ENCODE assay signal across 21 cellular contexts in genomic region chr16:49277386-49277742, GRCh38. TPM values are rescaled to one million over a fixed set of nuclear protein-coding genes. Genes with fewer than 3 reads are reported as not detected.
DNase-seq lines count a peak whose midpoint lies in the region; ATAC-seq, FAIRE-seq and TF ChIP-seq lines count a peak whose summit lies in the region.
"Had no signal": no experiment of that assay in that cellular context is flagged by ENCODE, and none has a peak within 500 bp of the region (broad histone marks: within the 10 kb centered on the region; RNA-seq: fewer than 3 reads in every experiment).

No MANE protein-coding gene starts in this region.

- H3K4me3 ChIP-seq in heart right ventricle (peak overlapping the region in 7 of 10 donors; percentile 2 to 29 (median 22)), H1 (ENCODE audit: extremely low read depth in 1 of 4, insufficient read depth in 2 of 4, low read depth in 3 of 4, low read length in 4 of 4) (peak overlapping the region in 2 of 4 experiments; percentile 23 to 71; a peak in 4 of 8 replicates), lower lobe of right lung (peak overlapping the region; percentile 21)
- H3K4me3 ChIP-seq: BLaER1 had no signal

- H3K56ac ChIP-seq in H1 (replicated peaks; ENCODE audit: insufficient read length, low read depth, low read length): no peak overlapping the region

- no peak overlapping the region for H4K8ac ChIP-seq in H1 (ENCODE audit: extremely low read depth, insufficient read depth, low read length)

- peaks cover 54 to 94% (median 93%) of the 10 kb centered on the region in 7 donors for H3K27me3 ChIP-seq in heart right ventricle
- peaks cover 82 to 92% (median 89%) of the 10 kb centered on the region in 4 experiments for H3K27me3 ChIP-seq in H1 (replicated peaks in 1 of 4; ENCODE audit: control insufficient read depth in 3 of 4, extremely low read depth in 1 of 4, insufficient read depth in 3 of 4, low read length in 3 of 4)
- peaks cover 93% of the 10 kb centered on the region for H3K27me3 ChIP-seq in lower lobe of right lung (ENCODE audit: low read depth)

- no peak overlapping the region for H2BK15ac ChIP-seq in H1 (ENCODE audit: low read length)

- CTCF ChIA-PET in H1 (lab: Charles Lee; ENCODE audit: partially characterized antibody): interaction anchor here (1.2 to 6.9 kb wide), 2 partner anchors 10 to 71 kb away, joined by 3 to 28 read pairs; no protein-coding TSS in a partner anchor

- no peak for ATAC-seq in heart right ventricle
- ATAC-seq in lower lobe of right lung: no peak
- no peak for ATAC-seq in HG03135 (IDR thresholded peaks at IDR 0.05; ENCODE audit: unreplicated experiment)
- no peak for ATAC-seq in HG03196 (IDR thresholded peaks at IDR 0.05; ENCODE audit: unreplicated experiment)
- ATAC-seq: Right ventricle myocardium inferior, SK-N-SH treated with all-trans-retinoic acid at 6 μM for 48 hours had no signal

- H3K23ac ChIP-seq in H1 (ENCODE audit: insufficient read length): no peak overlapping the region

- FAIRE-seq in H1 (lab: Jason Lieb, UNC): no peak
- FAIRE-seq: HTR-8/SVneo had no signal

- no peak for TF ChIP-seq CTCF in heart right ventricle (IDR thresholded peaks at IDR 0.05)
- no peak for TF ChIP-seq CTCF in H1 (IDR thresholded peaks at IDR 0.05; ENCODE audit: control extremely low read depth in 1 of 3, insufficient read depth in 1 of 3, low read depth in 1 of 3, low read length in 3 of 3)
- no peak for TF ChIP-seq CTCF in lower lobe of right lung (IDR thresholded peaks at IDR 0.05)

- no peak overlapping the region for H2BK12ac ChIP-seq in H1 (ENCODE audit: low read depth, low read length)

- no peak overlapping the region for H3K27ac ChIP-seq in heart right ventricle
- H3K27ac ChIP-seq in H1 (ENCODE audit: low read depth, low read length): no peak overlapping the region
- H3K27ac ChIP-seq in lower lobe of right lung: no peak overlapping the region
- H3K27ac ChIP-seq: 22Rv1, BLaER1 had no signal

- no peak overlapping the region for H4K91ac ChIP-seq in H1 (replicated peaks; ENCODE audit: insufficient read length, low read length)

- no peak overlapping the region for H3K18ac ChIP-seq in H1 (ENCODE audit: extremely low read depth, low read length)

- H3K23me2 ChIP-seq in H1 (ENCODE audit: low read depth, low read length): peaks cover 17% of the 10 kb centered on the region; the same call in 1 of the 2 replicates

- H2BK5ac ChIP-seq in H1 (ENCODE audit: low read depth, low read length): no peak overlapping the region

- H3K79me2 ChIP-seq in H1 (ENCODE audit: control insufficient read depth in 1 of 2, insufficient read depth in 2 of 2, low read length in 2 of 2): no peaks in the 10 kb centered on the region

- no peak for TF ChIP-seq POLR2A in H1 (IDR thresholded peaks at IDR 0.05; ENCODE audit: control extremely low read depth in 1 of 2, low read depth in 2 of 2, low read length in 2 of 2)

- no peak for TF ChIP-seq RAD21 in H1 (IDR thresholded peaks at IDR 0.05 in 1 of 2, conservative IDR thresholded peaks at IDR 0.05 in 1 of 2; ENCODE audit: low read depth in 2 of 2, low read length in 2 of 2)

- H4K5ac ChIP-seq in H1 (ENCODE audit: insufficient read length, low read depth, low read length): no peak overlapping the region

- no peak overlapping the region for H2BK120ac ChIP-seq in H1 (replicated peaks; ENCODE audit: low read depth, low read length)

- H3K4me1 ChIP-seq in heart right ventricle (peaks cover 3 to 48% (median 25%) of the 10 kb centered on the region in 9 donors), H1 (replicated peaks in 1 of 4; ENCODE audit: control insufficient read depth in 3 of 4, insufficient read depth in 4 of 4, low read length in 3 of 4) (peaks cover 2 to 31% (median 23%) of the 10 kb centered on the region in 4 experiments), lower lobe of right lung (peaks cover 21% of the 10 kb centered on the region)

- H3K4me2 ChIP-seq in H1 (ENCODE audit: insufficient read depth in 1 of 2, low read depth in 2 of 2, low read length in 2 of 2): peak overlapping the region; percentile 49 to 98
- H3K4me2 ChIP-seq: BLaER1 had no signal

- no peak overlapping the region for H3K9ac ChIP-seq in H1 (replicated peaks in 1 of 4; ENCODE audit: extremely low read depth in 1 of 4, low read depth in 3 of 4, low read length in 3 of 4)
- H3K9ac ChIP-seq: BLaER1 had no signal

- H2AFZ ChIP-seq in H1 (ENCODE audit: low read length): no peak overlapping the region

- POLR2A ChIA-PET in H1 (lab: Charles Lee; ENCODE audit: partially characterized antibody): no interaction called here

- no peak for TF ChIP-seq EP300 in H1 (IDR thresholded peaks at IDR 0.05; ENCODE audit: borderline replicate concordance in 1 of 2, low read depth in 2 of 2, low read length in 2 of 2)

- no peaks in the 10 kb centered on the region for H3K9me3 ChIP-seq in heart right ventricle
- no peaks in the 10 kb centered on the region for H3K9me3 ChIP-seq in H1 (ENCODE audit: insufficient read depth in 2 of 2, low read depth in 1 of 2, low read length in 1 of 2)
- H3K9me3 ChIP-seq in lower lobe of right lung: no peaks in the 10 kb centered on the region

- no peak overlapping the region for H2AK5ac ChIP-seq in H1 (ENCODE audit: low read depth, low read length)

- H4K20me1 ChIP-seq in H1 (replicated peaks in 1 of 2; ENCODE audit: control insufficient read depth in 1 of 2, insufficient read depth in 2 of 2, low read length in 2 of 2): peaks cover 9 to 38% of the 10 kb centered on the region in 2 experiments
- H4K20me1 ChIP-seq: BLaER1 had no signal

- intact Hi-C loops in heart right ventricle (cut with DNase I): no loop called here
- intact Hi-C loops in cardiac septum (cut with DNase I): no loop called here
- intact Hi-C loops in lower lobe of right lung (cut with DNase I): no loop called here

- no peak overlapping the region for H3K14ac ChIP-seq in H1 (ENCODE audit: insufficient read length)

- H2BK20ac ChIP-seq in H1 (ENCODE audit: low read length): no peak overlapping the region

- no peaks in the 10 kb centered on the region for H3K79me1 ChIP-seq in H1 (ENCODE audit: low read depth, low read length)

- H3K36me3 ChIP-seq in heart right ventricle (no peaks in the 10 kb centered on the region), H1 (ENCODE audit: control insufficient read depth in 2 of 4, insufficient read depth in 4 of 4, low read length in 3 of 4) (no peaks in the 10 kb centered on the region), lower lobe of right lung (no peaks in the 10 kb centered on the region)
- H3K36me3 ChIP-seq: BLaER1 had no signal

- DNase-seq in heart right ventricle (no peak), cardiac septum (ENCODE audit: low spot score) (no peak), H1 (ENCODE audit: low read depth in 1 of 2, low spot score in 2 of 2) (peak in 1 of 2 experiments; percentile 48), lower lobe of right lung (no peak), middle frontal gyrus (ENCODE audit: extremely low spot score, low spot score) (no peak), DMS153 (lab: John Stamatoyannopoulos, UW) (no peak)
- DNase-seq: CD8-positive, alpha-beta memory T cell; EL; HCEC 1CT; KBM-7; NCI-H1092; NCI-H1694 treated with DMSO at 0.1 percent for 48 hours; NCI-H446 treated with DMSO at 0.1 percent for 48 hours; NCI-H774 had no signal

- WGBS in heart right ventricle, 2 donors: 4 to 5% methylated on average over 18 of the region's 18 CpGs
- 9% methylated on average over 16 of the region's 18 CpGs; no CpG with 5 or more reads in 1 of the 2 experiments for WGBS in H1 (ENCODE audit: extremely low coverage in 1 of 2, insufficient coverage in 1 of 2, insufficient read length in 1 of 2, insufficient replicate concordance in 2 of 2, low coverage in 1 of 2, low lambda C conversion rate in 2 of 2, missing lambda C conversion rate in 1 of 2), 2 experiments

- H3K4ac ChIP-seq in H1 (replicated peaks; ENCODE audit: insufficient read length, low read depth, low read length): no peak overlapping the region

TF ChIP-seq in H1, 55 proteins besides CTCF, POLR2A, EP300 and RAD21 (continues in another document):
- TF ChIP-seq ZNF274 (IDR thresholded peaks at IDR 0.05; ENCODE audit: borderline replicate concordance, extremely low read depth, low read length) (no peak), CHD1 (IDR thresholded peaks at IDR 0.05; ENCODE audit: low read depth, low read length) (no peak), NANOG (IDR thresholded peaks at IDR 0.05; ENCODE audit: insufficient read depth, low read depth, low read length, poor library complexity, severe bottlenecking) (no peak), PHF8 (conservative IDR thresholded peaks at IDR 0.05; ENCODE audit: low read depth, low read length) (no peak), KDM1A (IDR thresholded peaks at IDR 0.05; ENCODE audit: borderline replicate concordance, low read length) (no peak), POU5F1 (IDR thresholded peaks at IDR 0.05; ENCODE audit: low read depth, low read length) (no peak), SIN3A (conservative IDR thresholded peaks at IDR 0.05 in 1 of 2, IDR thresholded peaks at IDR 0.05 in 1 of 2; ENCODE audit: low read depth in 1 of 2, low read length in 2 of 2) (no peak), TAF1 (IDR thresholded peaks at IDR 0.05; ENCODE audit: low read depth, low read length) (no peak), FOSL1 (IDR thresholded peaks at IDR 0.05; ENCODE audit: insufficient read depth, low read depth, low read length) (no peak), TCF12 (IDR thresholded peaks at IDR 0.05; ENCODE audit: low read depth, low read length) (no peak), E2F6 (IDR thresholded peaks at IDR 0.05) (no peak), CBX8 (IDR thresholded peaks at IDR 0.05; ENCODE audit: borderline replicate concordance, low read depth, low read length) (no peak), YY1 (IDR thresholded peaks at IDR 0.05; ENCODE audit: low read depth, low read length) (no peak)

RNA-seq across cellular contexts. Expression of gene CBLN1, which starts 4.3 kb away (rescaled TPM):
- total RNA-seq in heart right ventricle (1 to 10 TPM in 7 of 10 donors, under 1 TPM in 3; 0.19 to 3.0 (median 1.3) TPM), cardiac septum (1.5 TPM), lower lobe of right lung (not detected)
- polyA plus RNA-seq in heart right ventricle (1 to 10 TPM in 1 of 2 donors, under 1 TPM in 1; 0.59 to 2.3 TPM), H1 (2011; rRNA removed) (0.97 and 1.8 TPM in 2 replicates)
- total RNA-seq in H1 (2021; fragmentation: NEBNext Ultra II Directional; extraction: Animal tissue kit (Norgen Biotek cat#: 25700)): 6.3 and 7.1 TPM in 2 replicates
- 1.6 TPM for polyA plus RNA-seq in H1 (2011; cell fraction: cytosol; rRNA removed)
- 1.0 TPM for polyA plus RNA-seq in H1 (2011; cell fraction: nucleus; rRNA removed)
- 2.2 to 6.7 TPM (median 4.0 TPM) in 4 replicates for polyA plus RNA-seq in H1 (2012, experiment 1 of 2)
- 3.4 TPM for polyA plus RNA-seq in H1 (2012, experiment 2 of 2)
- 4.3 TPM for polyA plus RNA-seq in H1 (2013, experiment 1 of 2)
- polyA plus RNA-seq in H1 (2013, experiment 2 of 2): 5.2 TPM
- polyA minus RNA-seq in H1 (2011; rRNA and poly(A)+ RNA removed): 0.46 and 2.6 TPM in 2 replicates
- 3.4 TPM for polyA minus RNA-seq in H1 (2011; cell fraction: cytosol; rRNA and poly(A)+ RNA removed)
- polyA minus RNA-seq in H1 (2011; cell fraction: nucleus; rRNA and poly(A)+ RNA removed): 1.3 TPM
- total RNA-seq: CD8-positive, alpha-beta memory T cell had no signal
- polyA plus RNA-seq: CD8-positive, alpha-beta memory T cell had no signal
